14 cellular contexts compared by ENCODE assay signal in genomic region chr3:138113309-138113708, GRCh38. TPM values are rescaled to one million over a fixed set of nuclear protein-coding genes. Genes with fewer than 3 reads are reported as not detected.
DNase-seq lines count a peak whose midpoint lies in the region; ATAC-seq and TF ChIP-seq lines count a peak whose summit lies in the region.
"Had no signal": no experiment of that assay in that cellular context is flagged by ENCODE, and none has a peak within 500 bp of the region (broad histone marks: within the 10 kb centered on the region; RNA-seq: fewer than 3 reads in every experiment).

No MANE protein-coding gene starts in this region.

- no peaks in the 10 kb centered on the region for H3K9me3 ChIP-seq in tibial artery
- no peaks in the 10 kb centered on the region for H3K9me3 ChIP-seq in gastrocnemius medialis
- H3K9me3 ChIP-seq in left ventricle myocardium inferior (replicated peaks): no peaks in the 10 kb centered on the region
- H3K9me3 ChIP-seq: Peyer's patch, prostate gland had no signal

- intact Hi-C loops in tibial artery (cut with DNase I; ENCODE audit: low total_unique reads) (no loop called here), gastrocnemius medialis (cut with DNase I; ENCODE audit: low total_unique reads) (no loop called here), left ventricle myocardium inferior (cut with micrococcal nuclease) (no loop called here)

- CTCF ChIA-PET in GM10248 (lab: Yijun Ruan, JAX): interaction anchor here (1.1 to 4.0 kb wide), 3 partner anchors 9 to 52 kb away, joined by 3 to 15 read pairs (median 3); no protein-coding TSS in a partner anchor

- TF ChIP-seq POLR2A in gastrocnemius medialis (IDR thresholded peaks at IDR 0.05): no peak

- peaks cover 0 to 6% (median 0%) of the 10 kb centered on the region in 3 donors for H3K36me3 ChIP-seq in tibial artery
- no peaks in the 10 kb centered on the region for H3K36me3 ChIP-seq in gastrocnemius medialis
- peaks cover 3% of the 10 kb centered on the region for H3K36me3 ChIP-seq in left ventricle myocardium inferior
- H3K36me3 ChIP-seq: Peyer's patch, prostate gland had no signal

- POLR2A ChIA-PET in GM10248 (lab: Yijun Ruan, JAX): no interaction called here

- no peak for ATAC-seq in gastrocnemius medialis
- ATAC-seq: K562 had no signal

- H3K4me1 ChIP-seq in tibial artery: peaks cover 0 to 39% (median 21%) of the 10 kb centered on the region in 4 donors
- peaks cover 0 to 23% of the 10 kb centered on the region in 2 donors for H3K4me1 ChIP-seq in gastrocnemius medialis
- H3K4me1 ChIP-seq in left ventricle myocardium inferior: peaks cover 29% of the 10 kb centered on the region
- H3K4me1 ChIP-seq: prostate gland had no signal

- H3K27me3 ChIP-seq in tibial artery (no peaks in the 10 kb centered on the region), gastrocnemius medialis (no peaks in the 10 kb centered on the region), left ventricle myocardium inferior (ENCODE audit: low read depth) (no peaks in the 10 kb centered on the region)

- H3K4me3 ChIP-seq in tibial artery: no peak overlapping the region
- H3K4me3 ChIP-seq in gastrocnemius medialis: no peak overlapping the region
- H3K4me3 ChIP-seq in left ventricle myocardium inferior: no peak overlapping the region
- H3K4me3 ChIP-seq: K562, Peyer's patch, prostate gland had no signal

- DNase-seq in NCI-H82 (lab: John Stamatoyannopoulos, UW): peak; percentile 33
- DNase-seq in NCI-H82 treated with DMSO at 0.1 percent for 48 hours (lab: John Stamatoyannopoulos, UW; ENCODE audit: unreplicated experiment): no peak
- peak; percentile 33 for DNase-seq in RPMI7951 (ENCODE audit: low read depth)
- DNase-seq in iPS-NIHi11 (ENCODE audit: low spot score): peak; percentile 41
- no peak for DNase-seq in tibial artery
- no peak for DNase-seq in gastrocnemius medialis
- DNase-seq in left ventricle myocardium inferior: no peak
- DNase-seq in GM10248 (ENCODE audit: extremely low spot score): no peak
- DNase-seq: activated CD4-positive, CD25-positive, alpha-beta regulatory T cell; activated naive CD4-positive, alpha-beta T cell treated with Interleukin-2 at 50 U/mL for 16 hours; C1 segment of cervical spinal cord; Peyer's patch had no signal

- in situ Hi-C loops in gastrocnemius medialis (cut with MboI; ENCODE audit: low sequenced_read_pairs in 4 of 4): loop anchor here in 1 of 4 donors (10.0 kb wide), 1 partner anchor 49 kb away; no protein-coding TSS in a partner anchor

- TF ChIP-seq CTCF in tibial artery (IDR thresholded peaks at IDR 0.05) (no peak), gastrocnemius medialis (IDR thresholded peaks at IDR 0.05 in 4 of 5, conservative IDR thresholded peaks at IDR 0.05 in 1 of 5) (no peak), left ventricle myocardium inferior (IDR thresholded peaks at IDR 0.05; ENCODE audit: borderline replicate concordance) (no peak), GM10248 (IDR thresholded peaks at IDR 0.05; ENCODE audit: control extremely low read depth, extremely low read depth, low read depth, missing control alignments) (no peak)

- H3K27ac ChIP-seq in tibial artery: peak overlapping the region; percentile 84 to 92
- H3K27ac ChIP-seq in gastrocnemius medialis: no peak overlapping the region
- no peak overlapping the region for H3K27ac ChIP-seq in left ventricle myocardium inferior (replicated peaks)
- H3K27ac ChIP-seq: Peyer's patch, prostate gland had no signal

RNA-seq across cellular contexts. Expression of gene DZIP1L, which starts 2.1 kb away (rescaled TPM):
- total RNA-seq in RPMI7951 (2014; rRNA removed; shearing (Covaris generic)): 7.4 and 11.1 TPM in 2 replicates
- total RNA-seq in gastrocnemius medialis: 1 to 10 TPM; 1.1 to 3.3 (median 1.5) TPM
- 4.7 TPM for total RNA-seq in left ventricle myocardium inferior

RNA-seq across cellular contexts. Expression of gene A4GNT, which starts 18.9 kb away (rescaled TPM):
- total RNA-seq in RPMI7951 (2014; rRNA removed; shearing (Covaris generic)): not detected in 2 replicates
- not detected for total RNA-seq in gastrocnemius medialis
- not detected for total RNA-seq in left ventricle myocardium inferior
- total RNA-seq: K562, Peyer's patch, prostate gland had no signal

Comparison
In these comparisons a context has a peak if more than half of its experiments do, and no peak if none do; other contexts are left out.
1. DNase-seq: peak in NCI-H82 (single experiment), RPMI7951 (single experiment) and iPS-NIHi11 (single experiment); none in NCI-H82 treated with DMSO at 0.1 percent for 48 hours (single experiment), tibial artery (0 of 2), gastrocnemius medialis (0 of 2), left ventricle myocardium inferior (single experiment) and GM10248 (single experiment).
2. H3K27ac ChIP-seq: peak in tibial artery (2 of 2); none in gastrocnemius medialis (0 of 4) and left ventricle myocardium inferior (single experiment).